7 cellular contexts compared by ENCODE assay signal in the genomic region with DNA sequence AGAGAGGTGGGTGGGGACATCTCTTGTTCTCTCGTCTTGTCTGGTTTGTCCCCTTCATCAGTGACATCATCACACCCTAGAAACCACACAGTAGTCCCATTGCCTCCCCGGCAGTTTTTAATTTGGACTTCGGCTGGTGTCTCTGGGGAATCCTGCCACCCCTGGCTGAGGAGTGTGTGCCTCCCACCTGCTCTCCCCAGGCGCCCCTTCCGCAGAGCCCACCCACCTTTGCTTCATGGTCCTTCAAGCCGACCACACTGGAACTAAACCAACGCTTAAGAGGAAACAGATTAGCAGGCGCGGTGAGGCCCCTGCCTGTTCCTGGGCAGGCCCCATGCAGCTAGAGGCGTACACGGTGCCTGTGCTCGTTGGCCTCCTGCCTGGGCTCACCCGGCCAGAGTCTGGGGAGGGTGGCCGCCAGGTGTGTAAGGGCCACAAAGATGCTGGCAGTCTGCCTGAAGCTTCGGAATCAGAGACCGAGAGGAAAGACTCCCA.
A peak's percentile ranks its signal among the peaks of the same experiment; 100 is the strongest.
DNase-seq lines count a peak whose midpoint lies in the region; ATAC-seq, FAIRE-seq and TF ChIP-seq lines count a peak whose summit lies in the region.

No MANE protein-coding gene starts in this region.

- no peaks in the 10 kb centered on the region for H3K4me1 ChIP-seq in pancreas

- FAIRE-seq in pancreas (lab: Jason Lieb, UNC), result no peak

- no peaks in the 10 kb centered on the region for H3K27me3 ChIP-seq in pancreas

- H3K4me3 ChIP-seq in pancreas, result no peak overlapping the region

- H3K9me3 ChIP-seq in pancreas, result no peaks in the 10 kb centered on the region

- ATAC-seq in GM19438 (IDR thresholded peaks at IDR 0.05; ENCODE audit: low read depth, unreplicated experiment) (peak; percentile 83), HG03354 (IDR thresholded peaks at IDR 0.05; ENCODE audit: poor library complexity, severe bottlenecking, unreplicated experiment) (peak; percentile 71), pancreas (peak in 3 of 4 donors; percentile 56 to 79 (median 67))

- H3K27ac ChIP-seq in pancreas, result no peak overlapping the region

- intact Hi-C loops in pancreas (cut with DNase I), result no loop called here

- DNase-seq in activated CD8-positive, alpha-beta memory T cell treated with anti-CD3 and anti-CD28 coated beads, Interleukin-2, amount 50 U/mL, for 48 hours, result peak; percentile 67
- DNase-seq in pancreas (peak in 4 of 6 donors; percentile 9 to 33 (median 20)), GOT3 (lab: John Stamatoyannopoulos, UW) (no peak), Ammon's horn (ENCODE audit: low spot score) (no peak), NCI-H1694 (lab: John Stamatoyannopoulos, UW) (no peak)

- H3K36me3 ChIP-seq in pancreas, result no peaks in the 10 kb centered on the region

- no peak for TF ChIP-seq CTCF in pancreas (IDR thresholded peaks at IDR 0.05)

- 30 to 34% methylated on average over 16 of the region's 16 CpGs for WGBS in pancreas, 2 donors

Comparison
In these comparisons a context has a peak if more than half of its experiments do, and no peak if none do; other contexts are left out.
1. DNase-seq: peak in activated CD8-positive, alpha-beta memory T cell treated with anti-CD3 and anti-CD28 coated beads, Interleukin-2, amount 50 U/mL, for 48 hours (single experiment) and pancreas (4 of 6); none in GOT3 (single experiment), Ammon's horn (single experiment) and NCI-H1694 (single experiment).
2. Peak in every context shown above with its lines, with median percentiles within 50 percentile points of each other: ATAC-seq.